Comparison of ENCODE assay signal across 1 cellular context in the genomic region with DNA sequence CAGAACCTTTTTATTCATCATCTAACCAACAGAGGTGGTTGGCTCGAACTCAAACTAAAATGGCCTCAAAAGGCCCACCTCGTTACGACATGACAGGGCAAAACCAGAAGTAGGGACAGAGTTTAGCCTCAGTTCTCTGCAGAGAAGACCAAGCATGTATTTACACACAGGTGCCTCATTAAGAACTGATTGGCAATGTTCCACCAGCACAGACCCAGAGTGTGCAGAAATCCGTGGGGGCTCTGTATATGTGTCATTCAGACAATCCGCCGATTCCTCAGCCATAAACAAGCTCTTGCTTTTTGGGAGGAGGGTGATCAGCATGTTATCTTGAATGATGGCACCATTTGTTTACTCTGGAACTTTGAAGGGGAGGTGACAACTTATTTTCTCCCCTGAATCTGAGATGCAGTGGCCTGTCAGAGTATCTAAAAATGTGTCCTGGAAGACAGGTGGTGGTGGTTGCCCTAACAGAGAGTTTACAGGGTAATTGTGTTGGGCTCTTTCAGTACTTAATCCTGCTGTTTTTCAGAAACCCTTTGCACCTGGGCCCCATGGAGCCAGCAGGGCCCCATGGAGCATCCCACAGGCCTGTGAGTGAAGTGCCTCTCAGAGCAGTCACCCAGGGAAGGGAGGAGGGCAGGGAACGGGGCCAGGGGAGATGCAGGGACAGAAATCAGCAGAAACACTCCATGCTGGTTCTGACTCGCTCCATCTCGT.
TF ChIP-seq lines count a peak whose summit lies in the region.

No MANE protein-coding gene starts in this region.

TF ChIP-seq in endothelial cell of umbilical vein, 7 proteins besides CTCF, POLR2A, EP300 and RAD21:
- no peak for TF ChIP-seq POLR2AphosphoS5 (IDR thresholded peaks at IDR 0.05; ENCODE audit: insufficient read depth, low read depth, low read length)
- no peak for TF ChIP-seq MAX (IDR thresholded peaks at IDR 0.05; ENCODE audit: insufficient read depth, insufficient read length)
- TF ChIP-seq EZH2 (IDR thresholded peaks at IDR 0.05; ENCODE audit: borderline replicate concordance, low read depth, low read length, severe bottlenecking), result no peak
- TF ChIP-seq GATA2 (IDR thresholded peaks at IDR 0.05; ENCODE audit: insufficient read depth, insufficient read length, low read depth, low read length), result no peak
- TF ChIP-seq JUN (IDR thresholded peaks at IDR 0.05; ENCODE audit: borderline replicate concordance, insufficient read depth, insufficient read length, low read depth), result no peak
- no peak for TF ChIP-seq MYC (IDR thresholded peaks at IDR 0.05; ENCODE audit: low read depth, low read length)
- TF ChIP-seq FOS (IDR thresholded peaks at IDR 0.05; ENCODE audit: borderline replicate concordance, insufficient read depth, low read length), result no peak
